ENCODE assay signal across 8 cellular contexts in the genomic region with DNA sequence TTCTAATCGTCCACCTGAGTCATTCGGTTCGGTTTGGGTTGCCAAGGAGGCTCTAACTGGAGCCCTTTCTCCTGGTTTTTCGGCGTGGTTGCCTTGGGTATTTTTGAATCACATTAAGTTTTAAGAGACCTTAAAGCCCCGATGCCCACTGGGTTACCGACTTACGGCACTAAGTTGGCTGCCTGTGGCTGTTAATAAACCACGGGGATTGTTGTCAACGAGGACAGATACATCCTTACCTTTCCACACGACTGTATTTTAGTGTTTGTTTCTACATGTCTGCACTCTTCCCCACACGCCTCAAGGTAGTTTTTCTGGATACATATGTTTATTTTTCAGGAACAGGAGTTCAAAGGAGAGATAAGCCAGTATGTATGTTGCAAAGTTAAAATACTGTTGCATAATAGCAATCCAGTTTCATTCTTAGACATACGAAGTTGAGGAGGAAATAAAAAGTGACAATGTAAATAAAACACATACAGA. TPM values are rescaled to one million over a fixed set of nuclear protein-coding genes. Genes with fewer than 3 reads are reported as not detected.
DNase-seq lines count a peak whose midpoint lies in the region; ATAC-seq and TF ChIP-seq lines count a peak whose summit lies in the region.

No MANE protein-coding gene starts in this region.

- peak overlapping the region; percentile 90 for H3K4me3 Mint-ChIP-seq in activated naive CD4-positive, alpha-beta T cell treated with anti-CD3 and anti-CD28 coated beads, Interleukin-2, amount 10 ng/mL, durations not matched to agents 7 days and 5 days

- peaks cover 5% of the 10 kb centered on the region for H3K27me3 Mint-ChIP-seq in activated naive CD4-positive, alpha-beta T cell treated with anti-CD3 and anti-CD28 coated beads, Interleukin-2, amount 10 ng/mL, durations not matched to agents 7 days and 5 days

- H3K27me3 ChIP-seq in kidney epithelial cell (ENCODE audit: control insufficient read depth, insufficient read depth, low read length) (no peaks in the 10 kb centered on the region), subcutaneous abdominal adipose tissue (ENCODE audit: control insufficient read depth in 5 of 5, insufficient read depth in 4 of 5, low read length in 5 of 5) (no peaks in the 10 kb centered on the region)

- H3K36me3 Mint-ChIP-seq in activated naive CD4-positive, alpha-beta T cell treated with anti-CD3 and anti-CD28 coated beads, Interleukin-2, amount 10 ng/mL, durations not matched to agents 7 days and 5 days = peaks cover 19% of the 10 kb centered on the region

- H3K4me3 ChIP-seq in Jurkat, Clone E6-1 (ENCODE audit: low read length) = peak overlapping the region; percentile 89
- H3K4me3 ChIP-seq in kidney epithelial cell (ENCODE audit: low read depth, low read length) = peak overlapping the region; percentile 79
- H3K4me3 ChIP-seq in subcutaneous abdominal adipose tissue (ENCODE audit: low read depth in 1 of 5, low read length in 5 of 5) = peak overlapping the region; percentile 79 to 97 (median 89)

- H3K36me3 ChIP-seq in kidney epithelial cell (ENCODE audit: control insufficient read depth, insufficient read depth, low read length) (no peaks in the 10 kb centered on the region), subcutaneous abdominal adipose tissue (ENCODE audit: control insufficient read depth in 5 of 5, insufficient read depth in 5 of 5, low read length in 5 of 5) (no peaks in the 10 kb centered on the region)

- no peaks in the 10 kb centered on the region for H3K9me3 ChIP-seq in subcutaneous abdominal adipose tissue (ENCODE audit: control insufficient read depth in 5 of 5, low read length in 5 of 5)

- peak overlapping the region; percentile 5 to 76 (median 72) for H3K9ac ChIP-seq in subcutaneous abdominal adipose tissue (ENCODE audit: low read length in 5 of 5)

- CTCF ChIA-PET in activated naive CD4-positive, alpha-beta T cell treated with anti-CD3 and anti-CD28 coated beads, Interleukin-2, amount 10 ng/mL, durations not matched to agents 7 days and 5 days (lab: Charles Lee) = no interaction called here

- no peak for ATAC-seq in HG02610 (IDR thresholded peaks at IDR 0.05; ENCODE audit: unreplicated experiment)

- peaks cover 23% of the 10 kb centered on the region for H3K4me1 Mint-ChIP-seq in activated naive CD4-positive, alpha-beta T cell treated with anti-CD3 and anti-CD28 coated beads, Interleukin-2, amount 10 ng/mL, durations not matched to agents 7 days and 5 days

- peak overlapping the region; percentile 99 for H3K27ac ChIP-seq in subcutaneous abdominal adipose tissue (ENCODE audit: low read depth, low read length)

- H3K4me1 ChIP-seq in subcutaneous abdominal adipose tissue (ENCODE audit: control insufficient read depth in 5 of 5, insufficient read depth in 5 of 5, low read length in 5 of 5) = peaks cover 0 to 27% (median 14%) of the 10 kb centered on the region in 5 donors

- H3K27ac Mint-ChIP-seq in activated naive CD4-positive, alpha-beta T cell treated with anti-CD3 and anti-CD28 coated beads, Interleukin-2, amount 10 ng/mL, durations not matched to agents 7 days and 5 days = peak overlapping the region; percentile 86

- H3K9me3 Mint-ChIP-seq in activated naive CD4-positive, alpha-beta T cell treated with anti-CD3 and anti-CD28 coated beads, Interleukin-2, amount 10 ng/mL, durations not matched to agents 7 days and 5 days = no peaks in the 10 kb centered on the region

- TF ChIP-seq CTCF in kidney epithelial cell (IDR thresholded peaks at IDR 0.05; ENCODE audit: insufficient read depth, low read length, poor library complexity, severe bottlenecking) = no peak

- DNase-seq in COLO668 (lab: John Stamatoyannopoulos, UW; ENCODE audit: unreplicated experiment) (peak; percentile 9), kidney epithelial cell (ENCODE audit: low read depth) (no peak), NCI-H2029 treated with DMSO at 0.1 percent for 48 hours (lab: John Stamatoyannopoulos, UW) (no peak), islet precursor cell (no peak)
- DNase-seq in Jurkat, Clone E6-1 (ENCODE audit: low read depth, low spot score) = no peak
- no peak for DNase-seq in activated naive CD4-positive, alpha-beta T cell treated with anti-CD3 and anti-CD28 coated beads, Interleukin-2, amount 10 ng/mL, durations not matched to agents 7 days and 5 days

RNA-seq across cellular contexts. Expression of a gene that starts 1.2 kb away (rescaled TPM):
- polyA plus RNA-seq in Jurkat, Clone E6-1 (2012; ENCODE audit: insufficient read depth, insufficient read length) = 632 TPM
- 46.8 and 50.9 TPM in 2 replicates for total RNA-seq in kidney epithelial cell
